Comparison of ENCODE assay signal across 8 cellular contexts in the genomic region with DNA sequence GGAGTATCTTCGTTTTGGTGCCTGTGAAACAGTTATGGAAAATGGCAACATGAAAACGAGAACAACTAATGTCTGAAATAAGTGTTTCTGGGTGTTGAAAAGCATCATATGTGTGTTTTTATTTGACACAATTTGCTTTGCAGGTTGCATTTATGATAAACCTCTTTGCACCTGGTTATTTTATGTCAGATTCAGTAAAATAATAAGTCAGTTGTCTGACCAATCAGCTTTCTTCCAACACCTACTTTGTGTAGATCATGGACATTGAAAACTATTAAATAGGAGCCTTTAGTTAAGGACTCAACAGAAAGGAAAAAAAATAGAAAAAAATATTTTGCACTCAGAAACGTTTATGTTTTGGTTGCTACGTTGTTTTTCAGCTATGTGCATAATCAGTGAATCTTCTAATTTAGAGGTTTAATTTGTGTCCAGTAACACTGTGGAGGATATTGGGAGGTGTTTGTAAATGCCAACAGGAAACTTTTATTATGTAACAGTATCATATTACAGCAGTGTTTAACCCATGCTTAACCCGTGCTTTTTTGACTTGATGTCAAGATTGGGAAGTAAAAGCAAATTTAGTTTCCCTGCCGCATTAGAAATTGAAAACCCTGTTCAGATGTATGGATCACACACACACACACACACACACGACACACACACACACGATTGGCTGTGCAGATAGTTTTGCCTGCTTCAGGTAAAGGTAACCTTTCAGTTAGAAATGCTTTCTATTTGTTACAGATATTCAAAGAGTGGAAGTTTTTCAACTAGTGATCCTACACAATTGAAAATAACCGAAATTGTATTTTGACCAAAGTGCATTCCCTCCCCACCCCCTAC. TPM values are rescaled to one million over a fixed set of nuclear protein-coding genes. Genes with fewer than 3 reads are reported as not detected.
DNase-seq lines count a peak whose midpoint lies in the region; ATAC-seq and TF ChIP-seq lines count a peak whose summit lies in the region.

No MANE protein-coding gene starts in this region.

- peaks cover 16% of the 10 kb centered on the region for H3K27me3 Mint-ChIP-seq in stimulated activated naive CD8-positive, alpha-beta T cell treated with anti-CD3 and anti-CD28 coated beads, Interleukin-15, Interleukin-2, amounts not matched to agents 100 ng/mL and 50 ng/mL, for 24 hours
- peaks cover 11% of the 10 kb centered on the region for H3K27me3 Mint-ChIP-seq in stimulated activated naive CD8-positive, alpha-beta T cell treated with anti-CD3 and anti-CD28 coated beads, Interleukin-15, amount 100 ng/mL, for 72 hours
- H3K27me3 Mint-ChIP-seq in activated T-helper 17 cell treated with anti-CD3 and anti-CD28 coated beads, Interleukin-2, amount 50 U/mL, for 72 hours: peaks cover under 1% of the 10 kb centered on the region
- peaks cover 3 to 23% (median 9%) of the 10 kb centered on the region in 3 donors for H3K27me3 Mint-ChIP-seq in immature natural killer cell (ENCODE audit: low read depth in 3 of 3)

- intact Hi-C loops in vagina (cut with DNase I): loop anchor here (10.0 kb wide), 1 partner anchor 295 kb away; no protein-coding TSS in a partner anchor

- H3K27ac ChIP-seq in vagina: peak overlapping the region; percentile 97

- H3K9me3 Mint-ChIP-seq in stimulated activated naive CD8-positive, alpha-beta T cell treated with anti-CD3 and anti-CD28 coated beads, Interleukin-15, Interleukin-2, amounts not matched to agents 100 ng/mL and 50 ng/mL, for 24 hours: no peaks in the 10 kb centered on the region
- H3K9me3 Mint-ChIP-seq in stimulated activated naive CD8-positive, alpha-beta T cell treated with anti-CD3 and anti-CD28 coated beads, Interleukin-15, amount 100 ng/mL, for 72 hours: no peaks in the 10 kb centered on the region
- H3K9me3 Mint-ChIP-seq in activated T-helper 17 cell treated with anti-CD3 and anti-CD28 coated beads, Interleukin-2, amount 50 U/mL, for 72 hours: no peaks in the 10 kb centered on the region
- no peaks in the 10 kb centered on the region for H3K9me3 Mint-ChIP-seq in immature natural killer cell

- no peaks in the 10 kb centered on the region for H3K27me3 ChIP-seq in vagina

- H3K4me1 Mint-ChIP-seq in stimulated activated naive CD8-positive, alpha-beta T cell treated with anti-CD3 and anti-CD28 coated beads, Interleukin-15, Interleukin-2, amounts not matched to agents 100 ng/mL and 50 ng/mL, for 24 hours (ENCODE audit: low read depth): peaks cover 27% of the 10 kb centered on the region
- peaks cover 35% of the 10 kb centered on the region for H3K4me1 Mint-ChIP-seq in stimulated activated naive CD8-positive, alpha-beta T cell treated with anti-CD3 and anti-CD28 coated beads, Interleukin-15, amount 100 ng/mL, for 72 hours
- peaks cover 22% of the 10 kb centered on the region for H3K4me1 Mint-ChIP-seq in activated T-helper 17 cell treated with anti-CD3 and anti-CD28 coated beads, Interleukin-2, amount 50 U/mL, for 72 hours
- H3K4me1 Mint-ChIP-seq in immature natural killer cell: peaks cover 18 to 22% of the 10 kb centered on the region in 2 donors

- no peak for TF ChIP-seq POLR2A in vagina (IDR thresholded peaks at IDR 0.05)

- no peak for DNase-seq in stimulated activated naive CD8-positive, alpha-beta T cell treated with anti-CD3 and anti-CD28 coated beads, Interleukin-15, amount 100 ng/mL, for 72 hours
- DNase-seq in immature natural killer cell (no peak), vagina (ENCODE audit: extremely low spot score in 2 of 2) (no peak), SK-N-DZ (ENCODE audit: low spot score) (no peak), NCI-H2029 treated with DMSO at 0.1 percent for 48 hours (lab: John Stamatoyannopoulos, UW) (no peak), SHP77 treated with DMSO at 0.1 percent for 48 hours (lab: John Stamatoyannopoulos, UW) (no peak)

- ATAC-seq in stimulated activated naive CD8-positive, alpha-beta T cell treated with anti-CD3 and anti-CD28 coated beads, Interleukin-15, amount 100 ng/mL, for 72 hours: no peak
- no peak for ATAC-seq in activated T-helper 17 cell treated with anti-CD3 and anti-CD28 coated beads, Interleukin-2, amount 50 U/mL, for 72 hours (replicated peaks)

- H3K36me3 ChIP-seq in vagina: no peaks in the 10 kb centered on the region

- H3K4me3 ChIP-seq in vagina: peak overlapping the region; percentile 3 to 93

- no peak for TF ChIP-seq CTCF in vagina (IDR thresholded peaks at IDR 0.05)

- no peaks in the 10 kb centered on the region for H3K9me3 ChIP-seq in vagina

- H3K4me1 ChIP-seq in vagina: peaks cover 45% of the 10 kb centered on the region

- H3K27ac Mint-ChIP-seq in stimulated activated naive CD8-positive, alpha-beta T cell treated with anti-CD3 and anti-CD28 coated beads, Interleukin-15, Interleukin-2, amounts not matched to agents 100 ng/mL and 50 ng/mL, for 24 hours: no peak overlapping the region
- H3K27ac Mint-ChIP-seq in stimulated activated naive CD8-positive, alpha-beta T cell treated with anti-CD3 and anti-CD28 coated beads, Interleukin-15, amount 100 ng/mL, for 72 hours: no peak overlapping the region
- H3K27ac Mint-ChIP-seq in activated T-helper 17 cell treated with anti-CD3 and anti-CD28 coated beads, Interleukin-2, amount 50 U/mL, for 72 hours: no peak overlapping the region
- H3K27ac Mint-ChIP-seq in immature natural killer cell: no peak overlapping the region

- peaks cover 8% of the 10 kb centered on the region for H3K36me3 Mint-ChIP-seq in stimulated activated naive CD8-positive, alpha-beta T cell treated with anti-CD3 and anti-CD28 coated beads, Interleukin-15, Interleukin-2, amounts not matched to agents 100 ng/mL and 50 ng/mL, for 24 hours (ENCODE audit: low read depth)
- H3K36me3 Mint-ChIP-seq in activated T-helper 17 cell treated with anti-CD3 and anti-CD28 coated beads, Interleukin-2, amount 50 U/mL, for 72 hours (ENCODE audit: low read depth): no peaks in the 10 kb centered on the region
- H3K36me3 Mint-ChIP-seq in immature natural killer cell: no peaks in the 10 kb centered on the region

- peak overlapping the region; percentile 91 for H3K4me3 Mint-ChIP-seq in stimulated activated naive CD8-positive, alpha-beta T cell treated with anti-CD3 and anti-CD28 coated beads, Interleukin-15, Interleukin-2, amounts not matched to agents 100 ng/mL and 50 ng/mL, for 24 hours
- H3K4me3 Mint-ChIP-seq in stimulated activated naive CD8-positive, alpha-beta T cell treated with anti-CD3 and anti-CD28 coated beads, Interleukin-15, amount 100 ng/mL, for 72 hours: no peak overlapping the region
- H3K4me3 Mint-ChIP-seq in activated T-helper 17 cell treated with anti-CD3 and anti-CD28 coated beads, Interleukin-2, amount 50 U/mL, for 72 hours: peak overlapping the region; percentile 94
- peak overlapping the region in 3 of 5 donors; percentile 87 to 96 (median 89) for H3K4me3 Mint-ChIP-seq in immature natural killer cell

RNA-seq across cellular contexts. Expression of gene PKP4, which starts 2.6 kb away (rescaled TPM):
- 10 to 100 TPM; 24.0 to 35.0 TPM for total RNA-seq in activated T-helper 17 cell treated with anti-CD3 and anti-CD28 coated beads, Interleukin-2, amount 50 U/mL, for 72 hours
- polyA plus RNA-seq in immature natural killer cell: 1 to 10 TPM in 1 of 3 donors, under 1 TPM in 2; 0.13 to 1.7 (median 0.47) TPM
- 71.5 TPM for total RNA-seq in vagina
- polyA plus RNA-seq in SK-N-DZ (2014; cell fraction: cytosol; rRNA removed): 29.1 and 31.1 TPM in 2 replicates
- 54.4 and 81.8 TPM in 2 replicates for polyA plus RNA-seq in SK-N-DZ (2014; cell fraction: nucleus; rRNA removed)

RNA-seq across cellular contexts. Expression of gene CCDC148, which starts 2.8 kb away (rescaled TPM):
- total RNA-seq in activated T-helper 17 cell treated with anti-CD3 and anti-CD28 coated beads, Interleukin-2, amount 50 U/mL, for 72 hours: under 1 TPM; 0.82 to 0.93 TPM
- polyA plus RNA-seq in immature natural killer cell: not detected
- not detected for total RNA-seq in vagina
- 0.58 and 0.73 TPM in 2 replicates for polyA plus RNA-seq in SK-N-DZ (2014; cell fraction: cytosol; rRNA removed)
- polyA plus RNA-seq in SK-N-DZ (2014; cell fraction: nucleus; rRNA removed): 0.47 TPM in 1 of 2 replicates, not detected in the other

Comparison
In these comparisons a context has a peak if more than half of its experiments do, and no peak if none do; other contexts are left out.
1. H3K4me3 Mint-ChIP-seq: peak in stimulated activated naive CD8-positive, alpha-beta T cell treated with anti-CD3 and anti-CD28 coated beads, Interleukin-15, Interleukin-2, amounts not matched to agents 100 ng/mL and 50 ng/mL, for 24 hours (single experiment), activated T-helper 17 cell treated with anti-CD3 and anti-CD28 coated beads, Interleukin-2, amount 50 U/mL, for 72 hours (single experiment) and immature natural killer cell (3 of 5); none in stimulated activated naive CD8-positive, alpha-beta T cell treated with anti-CD3 and anti-CD28 coated beads, Interleukin-15, amount 100 ng/mL, for 72 hours (0 of 2).